ENCODE assay signal across 37 cellular contexts in the genomic region with DNA sequence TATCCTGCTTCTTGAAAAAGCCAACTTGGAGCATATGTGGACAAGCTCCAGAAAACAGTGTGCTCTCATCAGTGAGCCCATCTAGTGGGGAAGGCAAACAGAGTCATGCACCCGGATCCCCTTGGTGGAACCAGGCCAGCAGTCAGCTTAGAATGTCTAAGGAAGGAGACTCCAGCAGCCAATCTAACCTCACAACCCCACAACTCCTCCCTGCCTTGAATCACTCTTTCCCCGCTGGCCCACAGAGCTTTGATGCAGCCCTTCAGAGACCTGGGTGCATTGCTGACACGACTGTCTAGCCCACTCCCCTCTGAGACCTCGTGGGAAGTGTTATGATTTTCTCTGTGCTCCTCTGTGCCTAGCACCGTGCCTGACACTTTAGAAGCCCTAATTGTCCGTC.
DNase-seq lines count a peak whose midpoint lies in the region; ATAC-seq, FAIRE-seq and TF ChIP-seq lines count a peak whose summit lies in the region.
"Had no signal": no experiment of that assay in that cellular context is flagged by ENCODE, and none has a peak within 500 bp of the region (broad histone marks: within the 10 kb centered on the region; RNA-seq: fewer than 3 reads in every experiment).

No MANE protein-coding gene starts in this region.

- no peak overlapping the region for H4K8ac ChIP-seq in neuronal stem cell (ENCODE audit: low read depth, low read length)

- H2AFZ ChIP-seq in astrocyte (ENCODE audit: low read depth, low read length) (no peak overlapping the region), neuronal stem cell (ENCODE audit: low read length) (no peak overlapping the region)
- H2AFZ ChIP-seq: neural progenitor cell had no signal

- H3K36me3 ChIP-seq in astrocyte (ENCODE audit: insufficient read depth, low read length), result no peaks in the 10 kb centered on the region
- H3K36me3 ChIP-seq in neuronal stem cell (replicated peaks in 1 of 2; ENCODE audit: control insufficient read depth in 2 of 2, insufficient read depth in 2 of 2, low read length in 2 of 2), result no peaks in the 10 kb centered on the region
- H3K36me3 ChIP-seq: ascending aorta, left ventricle myocardium inferior, neural progenitor cell, right atrium auricular region, spleen, tibial artery had no signal

- H4K20me1 ChIP-seq in astrocyte (ENCODE audit: insufficient read depth, low read length), result no peaks in the 10 kb centered on the region

- FAIRE-seq in A549 (lab: Jason Lieb, UNC), result no peak
- FAIRE-seq in astrocyte (lab: Jason Lieb, UNC), result no peak
- FAIRE-seq: D721Med, GM18507, GM19239, HepG2 had no signal

- TF ChIP-seq POLR2A in A549 (IDR thresholded peaks at IDR 0.05; ENCODE audit: low read length), result no peak

- DNase-seq in A549 (ENCODE audit: low read depth in 1 of 2, low spot score in 1 of 2) (no peak), HK-2 (ENCODE audit: unreplicated experiment) (peak; percentile 18), astrocyte (ENCODE audit: low read depth) (no peak), neuronal stem cell (ENCODE audit: low spot score) (no peak), NCI-H446 treated with DMSO at 0.1 percent for 48 hours (lab: John Stamatoyannopoulos, UW) (no peak)
- DNase-seq: activated CD4-positive, alpha-beta T cell treated with anti-CD3 and anti-CD28 coated beads, Interleukin-2, amount 10 ng/mL, durations not matched to agents 24 days and 14 days; activated effector memory CD4-positive, alpha-beta T cell treated with anti-CD3 and anti-CD28 coated beads, Interleukin-2, amount 50 U/mL, for 16 hours; activated naive CD8-positive, alpha-beta T cell treated with anti-CD3 and anti-CD28 coated beads, Interleukin-2, amount 10 ng/mL, durations not matched to agents 7 days and 5 days; activated T-cell treated with anti-CD3 and anti-CD28 coated beads, Interleukin-2, amount 50 U/mL, for 1 hour; AML-193; CD4-positive, CD25-positive, alpha-beta regulatory T cell; effector CD8-positive, alpha-beta T cell; islet precursor cell; Karpas-422; left ventricle myocardium inferior; mesendoderm; MV-4-11; NCI-H446; NCI-H774; posterior cingulate gyrus; spleen; stimulated activated naive CD8-positive, alpha-beta T cell treated with anti-CD3 and anti-CD28 coated beads, Interleukin-15, amount 100 ng/mL, for 72 hours; T1000 had no signal

- POLR2A ChIA-PET in A549 (lab: Yijun Ruan, JAX), result no interaction called here

- H3K9me3 ChIP-seq in A549, result no peaks in the 10 kb centered on the region
- H3K9me3 ChIP-seq in astrocyte (ENCODE audit: insufficient read depth, low read depth, low read length), result no peaks in the 10 kb centered on the region
- no peaks in the 10 kb centered on the region for H3K9me3 ChIP-seq in neuronal stem cell (replicated peaks in 1 of 2; ENCODE audit: control insufficient read depth in 2 of 2, insufficient read depth in 1 of 2, low read depth in 1 of 2, low read length in 2 of 2)
- H3K9me3 ChIP-seq: ascending aorta, left ventricle myocardium inferior, right atrium auricular region, spleen, tibial artery had no signal

- H3K9ac ChIP-seq in astrocyte (ENCODE audit: low read length), result no peak overlapping the region
- H3K9ac ChIP-seq in neuronal stem cell (ENCODE audit: low read depth, low read length, poor library complexity), result no peak overlapping the region
- H3K9ac ChIP-seq: neural progenitor cell had no signal

- no peak overlapping the region for H3K4me3 Mint-ChIP-seq in astrocyte (ENCODE audit: unreplicated experiment)
- H3K4me3 Mint-ChIP-seq: activated CD4-positive, alpha-beta T cell treated with anti-CD3 and anti-CD28 coated beads, Interleukin-2, amount 10 ng/mL, durations not matched to agents 24 days and 14 days; activated naive CD8-positive, alpha-beta T cell treated with anti-CD3 and anti-CD28 coated beads, Interleukin-2, amount 10 ng/mL, durations not matched to agents 7 days and 5 days; CD4-positive, CD25-positive, alpha-beta regulatory T cell; neural progenitor cell; stimulated activated naive CD8-positive, alpha-beta T cell treated with anti-CD3 and anti-CD28 coated beads, Interleukin-15, amount 100 ng/mL, for 72 hours; WTC11 had no signal

- no peak overlapping the region for H3K23ac ChIP-seq in neuronal stem cell (ENCODE audit: low read depth, low read length, poor library complexity)

- no peaks in the 10 kb centered on the region for H3K79me2 ChIP-seq in astrocyte (ENCODE audit: insufficient read depth, low read length)

- TF ChIP-seq EP300 in A549 (IDR thresholded peaks at IDR 0.05), result no peak

- no peak for TF ChIP-seq RAD21 in A549 (conservative IDR thresholded peaks at IDR 0.05 in 1 of 2, IDR thresholded peaks at IDR 0.05 in 1 of 2)

- H3K4me2 ChIP-seq in A549 (peak overlapping the region; percentile 53), astrocyte (ENCODE audit: low read length) (peak overlapping the region; percentile 47), neuronal stem cell (ENCODE audit: insufficient read depth, low read length, poor library complexity, severe bottlenecking) (no peak overlapping the region)
- H3K4me2 ChIP-seq: neural progenitor cell had no signal

- H2BK5ac ChIP-seq in neuronal stem cell (ENCODE audit: low read length), result no peak overlapping the region

- TF ChIP-seq CTCF in A549 (IDR thresholded peaks at IDR 0.05) (no peak), astrocyte (IDR thresholded peaks at IDR 0.05; ENCODE audit: insufficient read depth, low read depth, low read length) (no peak)

- H2BK120ac ChIP-seq in neuronal stem cell (ENCODE audit: low read depth, low read length), result no peak overlapping the region

- peaks cover 47% of the 10 kb centered on the region for H3K4me1 ChIP-seq in A549
- H3K4me1 ChIP-seq in astrocyte (ENCODE audit: insufficient read depth, low read length), result peaks cover 17% of the 10 kb centered on the region
- H3K4me1 ChIP-seq in neuronal stem cell (ENCODE audit: control insufficient read depth in 2 of 2, insufficient read depth in 1 of 2, low read depth in 1 of 2, low read length in 2 of 2), result peaks cover 19 to 20% of the 10 kb centered on the region in 2 donors
- H3K4me1 ChIP-seq: right atrium auricular region, spleen had no signal

- no peaks in the 10 kb centered on the region for H3K36me3 Mint-ChIP-seq in astrocyte (ENCODE audit: low read depth, unreplicated experiment)
- H3K36me3 Mint-ChIP-seq: activated naive CD8-positive, alpha-beta T cell treated with anti-CD3 and anti-CD28 coated beads, Interleukin-2, amount 10 ng/mL, durations not matched to agents 7 days and 5 days; CD4-positive, CD25-positive, alpha-beta regulatory T cell; neural progenitor cell; WTC11 had no signal

- H2AK5ac ChIP-seq in neuronal stem cell (ENCODE audit: low read depth, low read length), result peak overlapping the region; percentile 7

- ATAC-seq in A549 (peak; percentile 22 to 60; a peak in 3 of 6 replicates), GM18861 (IDR thresholded peaks at IDR 0.05; ENCODE audit: unreplicated experiment) (no peak), HG02588 (IDR thresholded peaks at IDR 0.05; ENCODE audit: unreplicated experiment) (no peak), HG02973 (IDR thresholded peaks at IDR 0.05; ENCODE audit: unreplicated experiment) (no peak)
- ATAC-seq: HepG2; stimulated activated naive CD8-positive, alpha-beta T cell treated with anti-CD3 and anti-CD28 coated beads, Interleukin-15, amount 100 ng/mL, for 72 hours; WTC11 had no signal

- no peaks in the 10 kb centered on the region for H3K27me3 Mint-ChIP-seq in astrocyte (ENCODE audit: low read depth, unreplicated experiment)
- H3K27me3 Mint-ChIP-seq: activated CD4-positive, alpha-beta T cell treated with anti-CD3 and anti-CD28 coated beads, Interleukin-2, amount 10 ng/mL, durations not matched to agents 24 days and 14 days; activated naive CD8-positive, alpha-beta T cell treated with anti-CD3 and anti-CD28 coated beads, Interleukin-2, amount 10 ng/mL, durations not matched to agents 7 days and 5 days; CD4-positive, CD25-positive, alpha-beta regulatory T cell; stimulated activated naive CD8-positive, alpha-beta T cell treated with anti-CD3 and anti-CD28 coated beads, Interleukin-15, amount 100 ng/mL, for 72 hours had no signal

- H3K27ac ChIP-seq in A549, result peak overlapping the region; percentile 58 to 85
- no peak overlapping the region for H3K27ac ChIP-seq in astrocyte (ENCODE audit: low read depth, low read length)
- no peak overlapping the region for H3K27ac ChIP-seq in neuronal stem cell (replicated peaks; ENCODE audit: low read length)
- H3K27ac ChIP-seq: 22Rv1, ascending aorta, coronary artery, neural progenitor cell, right atrium auricular region, spleen, tibial artery had no signal

- no peaks in the 10 kb centered on the region for H3K9me3 Mint-ChIP-seq in astrocyte (ENCODE audit: unreplicated experiment)
- H3K9me3 Mint-ChIP-seq: activated CD4-positive, alpha-beta T cell treated with anti-CD3 and anti-CD28 coated beads, Interleukin-2, amount 10 ng/mL, durations not matched to agents 24 days and 14 days; activated naive CD8-positive, alpha-beta T cell treated with anti-CD3 and anti-CD28 coated beads, Interleukin-2, amount 10 ng/mL, durations not matched to agents 7 days and 5 days; neural progenitor cell; stimulated activated naive CD8-positive, alpha-beta T cell treated with anti-CD3 and anti-CD28 coated beads, Interleukin-15, amount 100 ng/mL, for 72 hours had no signal

- no peak overlapping the region for H3K14ac ChIP-seq in neuronal stem cell (ENCODE audit: low read length)

- H3K4me1 Mint-ChIP-seq in astrocyte (ENCODE audit: low read depth, unreplicated experiment), result peaks cover 34% of the 10 kb centered on the region
- H3K4me1 Mint-ChIP-seq: activated CD4-positive, alpha-beta T cell treated with anti-CD3 and anti-CD28 coated beads, Interleukin-2, amount 10 ng/mL, durations not matched to agents 24 days and 14 days; activated naive CD8-positive, alpha-beta T cell treated with anti-CD3 and anti-CD28 coated beads, Interleukin-2, amount 10 ng/mL, durations not matched to agents 7 days and 5 days; CD4-positive, CD25-positive, alpha-beta regulatory T cell; stimulated activated naive CD8-positive, alpha-beta T cell treated with anti-CD3 and anti-CD28 coated beads, Interleukin-15, amount 100 ng/mL, for 72 hours had no signal

- H3K4me3 ChIP-seq in A549 (no peak overlapping the region), astrocyte (ENCODE audit: insufficient read depth, low read depth, low read length) (no peak overlapping the region), neuronal stem cell (ENCODE audit: low read length in 2 of 2) (no peak overlapping the region)
- H3K4me3 ChIP-seq: ascending aorta, coronary artery, left ventricle myocardium inferior, neural progenitor cell, right atrium auricular region, spleen, tibial artery had no signal

- no peak overlapping the region for H4K91ac ChIP-seq in neuronal stem cell (ENCODE audit: low read depth, low read length, poor library complexity)

- H3K27me3 ChIP-seq in astrocyte (ENCODE audit: insufficient read depth, low read length), result no peaks in the 10 kb centered on the region
- no peaks in the 10 kb centered on the region for H3K27me3 ChIP-seq in neuronal stem cell (ENCODE audit: control insufficient read depth in 3 of 3, insufficient read depth in 3 of 3, low read depth in 1 of 3, low read length in 3 of 3)
- H3K27me3 ChIP-seq: ascending aorta, neural progenitor cell, right atrium auricular region, spleen, tibial artery had no signal

- no peak overlapping the region for H3K27ac Mint-ChIP-seq in astrocyte (ENCODE audit: unreplicated experiment)
- H3K27ac Mint-ChIP-seq: activated CD4-positive, alpha-beta T cell treated with anti-CD3 and anti-CD28 coated beads, Interleukin-2, amount 10 ng/mL, durations not matched to agents 24 days and 14 days; activated naive CD8-positive, alpha-beta T cell treated with anti-CD3 and anti-CD28 coated beads, Interleukin-2, amount 10 ng/mL, durations not matched to agents 7 days and 5 days; CD4-positive, CD25-positive, alpha-beta regulatory T cell; neural progenitor cell; stimulated activated naive CD8-positive, alpha-beta T cell treated with anti-CD3 and anti-CD28 coated beads, Interleukin-15, amount 100 ng/mL, for 72 hours; WTC11 had no signal

- no peaks in the 10 kb centered on the region for H3K79me1 ChIP-seq in neuronal stem cell (ENCODE audit: low read depth, low read length)

- no peak overlapping the region for H2BK12ac ChIP-seq in neuronal stem cell (ENCODE audit: low read length)

- WGBS in A549 (ENCODE audit: missing lambda C conversion rate), result 31% methylated on average over 6 of the region's 6 CpGs
- WGBS in neuronal stem cell (ENCODE audit: extremely low coverage in 2 of 2, insufficient read length in 2 of 2, insufficient replicate concordance in 1 of 2), 2 donors, result no CpG with 5 or more reads among the region's 6 CpGs

- H3K18ac ChIP-seq in neuronal stem cell (ENCODE audit: low read length), result peak overlapping the region; percentile 6

- no peak overlapping the region for H3K4ac ChIP-seq in neuronal stem cell (ENCODE audit: low read length)

- CTCF ChIA-PET in A549 (lab: Yijun Ruan, JAX), result no interaction called here

- H2BK15ac ChIP-seq in neuronal stem cell (ENCODE audit: low read length), result no peak overlapping the region

Comparison
In these comparisons a context has a peak if more than half of its experiments do, and no peak if none do; other contexts are left out.
1. ATAC-seq: peak in A549 (2 of 2); none in GM18861 (single experiment), HG02588 (single experiment) and HG02973 (single experiment).
2. H3K27ac ChIP-seq: peak in A549 (2 of 2); none in astrocyte (single experiment) and neuronal stem cell (single experiment).